9 cellular contexts compared by ENCODE assay signal in the genomic region with DNA sequence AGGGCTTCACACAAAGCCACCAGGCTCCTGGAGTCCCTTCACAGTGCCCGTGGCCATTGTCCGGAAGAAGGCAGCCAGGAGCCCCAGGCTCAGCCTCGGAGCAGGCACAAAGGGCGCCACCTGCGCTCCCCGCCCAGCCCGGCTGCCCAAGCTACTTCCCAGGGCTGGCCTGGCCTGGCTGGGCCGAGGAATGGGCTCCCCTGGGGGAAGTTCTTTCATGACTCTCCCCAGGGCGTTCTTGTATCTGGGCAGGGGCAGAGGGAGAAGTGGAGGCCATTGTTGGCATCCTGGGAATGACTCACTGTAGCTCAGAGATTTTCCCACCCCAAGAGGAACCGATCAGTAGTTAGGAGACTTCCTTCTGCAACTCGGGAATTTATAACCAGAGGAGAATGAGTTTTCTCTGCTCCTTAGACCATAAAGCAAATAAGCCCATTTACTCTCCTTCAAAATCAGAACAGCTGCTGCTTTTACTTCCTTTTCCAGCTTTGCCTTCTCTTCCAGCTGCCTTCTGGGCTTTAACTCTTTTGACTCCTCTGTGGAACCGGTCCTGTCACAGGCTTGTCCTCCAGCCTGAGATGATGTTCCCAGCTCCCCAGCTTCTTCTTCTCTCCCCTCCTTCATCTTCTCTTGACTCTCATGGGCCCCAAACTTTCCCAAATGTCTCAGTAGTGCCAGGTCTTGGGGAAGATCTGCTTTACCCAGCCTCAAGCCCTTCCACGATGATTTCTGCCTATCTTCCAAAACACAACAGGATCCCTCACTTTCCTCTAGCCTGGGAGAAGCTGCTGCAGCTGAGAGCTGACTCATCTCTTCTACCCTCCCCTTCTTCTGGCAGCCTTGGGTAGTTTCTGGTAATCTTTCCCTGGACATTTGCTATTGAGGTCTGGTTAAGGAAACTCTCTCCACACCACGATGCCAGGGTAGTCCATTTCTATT.
A peak's percentile ranks its signal among the peaks of the same experiment; 100 is the strongest.
DNase-seq lines count a peak whose midpoint lies in the region; ATAC-seq and TF ChIP-seq lines count a peak whose summit lies in the region.
"Had no signal": no experiment of that assay in that cellular context is flagged by ENCODE, and none has a peak within 500 bp of the region (broad histone marks: within the 10 kb centered on the region; RNA-seq: fewer than 3 reads in every experiment).

No MANE protein-coding gene starts in this region.

- H2BK5ac ChIP-seq in IMR-90 (ENCODE audit: low read depth, low read length, poor library complexity, severe bottlenecking): no peak overlapping the region

- H3K27ac Mint-ChIP-seq in activated CD4-positive, alpha-beta T cell treated with anti-CD3 and anti-CD28 coated beads, Interleukin-2, amount 10 ng/mL, durations not matched to agents 24 days and 14 days: no peak overlapping the region

- no peak overlapping the region for H4K5ac ChIP-seq in IMR-90 (ENCODE audit: low read depth, low read length)

- peaks cover 5% of the 10 kb centered on the region for H3K27me3 Mint-ChIP-seq in activated CD4-positive, alpha-beta T cell treated with anti-CD3 and anti-CD28 coated beads, Interleukin-2, amount 10 ng/mL, durations not matched to agents 24 days and 14 days

- no peak overlapping the region for H3K9ac ChIP-seq in IMR-90 (ENCODE audit: low read depth, low read length)

- H3K56ac ChIP-seq in IMR-90 (ENCODE audit: extremely low read depth, insufficient read depth, low read length): no peak overlapping the region; the same call in 1 of the 2 replicates

- H3K4ac ChIP-seq in IMR-90 (ENCODE audit: low read depth, low read length): 0 out of 2 replicates have a peak overlapping the region, but pooled peaks have one; percentile 25

- H2AK9ac ChIP-seq in IMR-90 (replicated peaks; ENCODE audit: low read depth, low read length, poor library complexity): peak overlapping the region; percentile 29

- no peak for TF ChIP-seq RAD21 in IMR-90 (IDR thresholded peaks at IDR 0.05; ENCODE audit: low read length)

- TF ChIP-seq POLR2A in IMR-90 (IDR thresholded peaks at IDR 0.05; ENCODE audit: low read depth, low read length) (no peak), testis (IDR thresholded peaks at IDR 0.05) (no peak)

- no peaks in the 10 kb centered on the region for H3K4me1 Mint-ChIP-seq in activated CD4-positive, alpha-beta T cell treated with anti-CD3 and anti-CD28 coated beads, Interleukin-2, amount 10 ng/mL, durations not matched to agents 24 days and 14 days

- peaks cover 5% of the 10 kb centered on the region; the same call in 1 of the 2 replicates for H3K4me1 ChIP-seq in IMR-90 (ENCODE audit: control insufficient read depth, insufficient read depth, low read length)
- H3K4me1 ChIP-seq in lung (ENCODE audit: control insufficient read depth in 2 of 2, insufficient read depth in 2 of 2, low read length in 2 of 2): peaks cover 0 to 3% of the 10 kb centered on the region in 2 donors
- H3K4me1 ChIP-seq in testis: peaks cover 21% of the 10 kb centered on the region

- in situ Hi-C loops in IMR-90 (cut with MboI; ENCODE audit: low sequenced_read_pairs): no loop called here

- intact Hi-C loops in IMR-90 (cut with micrococcal nuclease) (no loop called here), dorsolateral prefrontal cortex (cut with DNase I) (loop anchor here in 1 of 2 donors (10.0 kb wide), 1 partner anchor 65 kb away; no protein-coding TSS in a partner anchor), testis (cut with DNase I; ENCODE audit: low total_unique reads) (loop anchor here (10.0 kb wide), 1 partner anchor 215 kb away; a partner anchor contains a TSS)
- intact Hi-C loops in activated CD4-positive, alpha-beta T cell treated with anti-CD3 and anti-CD28 coated beads, Interleukin-2, amount 10 ng/mL, durations not matched to agents 24 days and 14 days (cut with micrococcal nuclease): no loop called here

- no peaks in the 10 kb centered on the region for H3K27me3 ChIP-seq in IMR-90 (ENCODE audit: control insufficient read depth, insufficient read depth, low read length)
- H3K27me3 ChIP-seq in dorsolateral prefrontal cortex: peaks cover 0 to 11% (median 0%) of the 10 kb centered on the region in 45 donors
- no peaks in the 10 kb centered on the region for H3K27me3 ChIP-seq in lung (ENCODE audit: control insufficient read depth, insufficient read depth)
- no peaks in the 10 kb centered on the region for H3K27me3 ChIP-seq in testis
- H3K27me3 ChIP-seq in H7 (ENCODE audit: control insufficient read depth, insufficient read depth, low read length): no peaks in the 10 kb centered on the region

- dilution Hi-C loops in IMR-90 (cut with HindIII; ENCODE audit: low sequenced_read_pairs, unreplicated experiment): no loop called here

- CTCF ChIA-PET in IMR-90 (lab: Yijun Ruan, JAX): interaction anchor here (0.6 to 2.6 kb wide), 6 partner anchors 7 to 284 kb away, joined by 3 to 13 read pairs (median 4); no protein-coding TSS in a partner anchor

- H3K4me2 ChIP-seq in IMR-90 (ENCODE audit: low read depth, low read length): peak overlapping the region; percentile 38

- H4K8ac ChIP-seq in IMR-90 (ENCODE audit: low read depth in 2 of 2, low read length in 2 of 2): 0 out of 4 replicates have a peak overlapping the region, but pooled peaks of 1 of the 2 experiments have one; percentile 4

- BruUV-seq in IMR-90 (replicated peaks; lab: Mats Ljungman, UMichigan): no TSS peak

- no peaks in the 10 kb centered on the region for H3K9me3 ChIP-seq in IMR-90 (ENCODE audit: control insufficient read depth, insufficient read depth, low read length)
- H3K9me3 ChIP-seq in lung (ENCODE audit: control insufficient read depth in 2 of 2, insufficient read depth in 1 of 2, low read length in 1 of 2): no peaks in the 10 kb centered on the region
- H3K9me3 ChIP-seq in testis: no peaks in the 10 kb centered on the region

- 0 out of 3 replicates have a peak overlapping the region, but pooled peaks have one; percentile 11 for H2BK15ac ChIP-seq in IMR-90 (ENCODE audit: low read depth, low read length)

- no peak overlapping the region for H3K4me3 ChIP-seq in IMR-90 (ENCODE audit: insufficient read depth, low read depth, low read length)
- no peak overlapping the region for H3K4me3 ChIP-seq in dorsolateral prefrontal cortex
- H3K4me3 ChIP-seq in lung: no peak overlapping the region
- no peak overlapping the region for H3K4me3 ChIP-seq in testis
- no peak overlapping the region for H3K4me3 ChIP-seq in H7 (ENCODE audit: insufficient read depth, low read depth, low read length)

- peaks cover 4% of the 10 kb centered on the region; the same call in 1 of the 2 replicates for H3K9me1 ChIP-seq in IMR-90 (ENCODE audit: insufficient read depth, low read length)

- H3K4me3 Mint-ChIP-seq in activated CD4-positive, alpha-beta T cell treated with anti-CD3 and anti-CD28 coated beads, Interleukin-2, amount 10 ng/mL, durations not matched to agents 24 days and 14 days: no peak overlapping the region

- H2AK5ac ChIP-seq in IMR-90 (ENCODE audit: low read depth, low read length): no peak overlapping the region

- H3K36me3 ChIP-seq in IMR-90 (ENCODE audit: control insufficient read depth, insufficient read depth, low read length): no peaks in the 10 kb centered on the region
- H3K36me3 ChIP-seq in lung (ENCODE audit: control insufficient read depth in 2 of 2, insufficient read depth in 2 of 2, low read length in 2 of 2): peaks cover 3 to 55% of the 10 kb centered on the region in 2 donors
- H3K36me3 ChIP-seq in testis (ENCODE audit: low read depth, missing control alignments): no peaks in the 10 kb centered on the region
- H3K36me3 ChIP-seq in H7 (replicated peaks; ENCODE audit: control insufficient read depth, insufficient read depth, low read length): no peaks in the 10 kb centered on the region

- H3K27ac ChIP-seq in IMR-90 (ENCODE audit: insufficient read depth, low read length) (peak overlapping the region; percentile 13; the same call in 1 of the 2 replicates), dorsolateral prefrontal cortex (peak overlapping the region in 56 of 59 donors; percentile 30 to 96 (median 80)), lung (ENCODE audit: low read depth in 1 of 2, low read length in 1 of 2) (peak overlapping the region; percentile 14 to 53), testis (peak overlapping the region; percentile 5 to 39)

- peak; percentile 85 for ATAC-seq in IMR-90 (ENCODE audit: low read depth)
- ATAC-seq in lung (ENCODE audit: insufficient read depth, low FRiP score): peak; percentile 9
- no peak for ATAC-seq in GM19395 (IDR thresholded peaks at IDR 0.05; ENCODE audit: unreplicated experiment)

- H4K20me1 ChIP-seq in IMR-90 (ENCODE audit: insufficient read depth, low read length): no peaks in the 10 kb centered on the region

- DNase-seq in IMR-90: peak; percentile 74
- DNase-seq in dorsolateral prefrontal cortex: no peak
- no peak for DNase-seq in lung (ENCODE audit: low spot score)
- no peak for DNase-seq in testis
- no peak for DNase-seq in SKM-1 treated with dmso at 0.1 percent for 144 hours (lab: John Stamatoyannopoulos, UW; ENCODE audit: unreplicated experiment)
- DNase-seq in H7: no peak
- DNase-seq in activated CD4-positive, alpha-beta T cell treated with anti-CD3 and anti-CD28 coated beads, Interleukin-2, amount 10 ng/mL, durations not matched to agents 24 days and 14 days: no peak
- DNase-seq: Kasumi-1 had no signal

- no peaks in the 10 kb centered on the region for H3K9me3 Mint-ChIP-seq in activated CD4-positive, alpha-beta T cell treated with anti-CD3 and anti-CD28 coated beads, Interleukin-2, amount 10 ng/mL, durations not matched to agents 24 days and 14 days

- H2BK20ac ChIP-seq in IMR-90 (ENCODE audit: low read depth, low read length): no peak overlapping the region; the same call in 1 of the 2 replicates

- WGBS in IMR-90 (ENCODE audit: extremely low coverage in 2 of 2, insufficient read length in 1 of 2), 2 experiments: 71% methylated on average over 3 of the region's 14 CpGs; no CpG with 5 or more reads in 1 of the 2 experiments
- WGBS in lung, 2 donors: 65 to 70% methylated on average over 14 of the region's 14 CpGs
- WGBS in testis, 2 donors: 55 to 65% methylated on average over 7 to 14 of the region's 14 CpGs

- no peak overlapping the region for H3K23ac ChIP-seq in IMR-90 (ENCODE audit: low read depth, low read length)

- peak overlapping the region; percentile 47; the same call in 1 of the 2 replicates for H4K91ac ChIP-seq in IMR-90 (ENCODE audit: insufficient read depth, low read depth, low read length)

- peak overlapping the region; percentile 61; the same call in 1 of the 2 replicates for H2BK120ac ChIP-seq in IMR-90 (ENCODE audit: low read depth, low read length)

- no peaks in the 10 kb centered on the region for H3K79me1 ChIP-seq in IMR-90 (ENCODE audit: low read depth in 1 of 2, low read length in 2 of 2)

- TF ChIP-seq CTCF in IMR-90 (conservative IDR thresholded peaks at IDR 0.05; ENCODE audit: low read depth, low read length) (no peak), dorsolateral prefrontal cortex (IDR thresholded peaks at IDR 0.05 in 54 of 56, conservative IDR thresholded peaks at IDR 0.05 in 2 of 56; ENCODE audit: low read depth in 1 of 56, partially characterized antibody in 56 of 56) (no peak), lung (IDR thresholded peaks at IDR 0.05; ENCODE audit: control extremely low read depth, extremely low read depth) (no peak), testis (IDR thresholded peaks at IDR 0.05) (no peak)

- 0 out of 2 replicates have a peak overlapping the region, but pooled peaks have one; percentile 13 for H3K14ac ChIP-seq in IMR-90 (replicated peaks; ENCODE audit: low read depth, low read length)

- H2AFZ ChIP-seq in IMR-90 (replicated peaks; ENCODE audit: low read length, poor library complexity): peak overlapping the region; percentile 86

- POLR2A ChIA-PET in IMR-90 (lab: Charles Lee; ENCODE audit: unreplicated experiment): no interaction called here

- H3K18ac ChIP-seq in IMR-90 (ENCODE audit: low read depth, low read length): peak overlapping the region; percentile 6; the same call in 1 of the 2 replicates

- H3K36me3 Mint-ChIP-seq in activated CD4-positive, alpha-beta T cell treated with anti-CD3 and anti-CD28 coated beads, Interleukin-2, amount 10 ng/mL, durations not matched to agents 24 days and 14 days (ENCODE audit: low read depth): no peaks in the 10 kb centered on the region

Comparison
In these comparisons a context has a peak if more than half of its experiments do, and no peak if none do; other contexts are left out.
1. H3K27ac ChIP-seq: peak in every context shown above with its lines; median percentile 80 in dorsolateral prefrontal cortex; 34 in lung; 22 in testis; 13 in IMR-90.